In the genomic region with DNA sequence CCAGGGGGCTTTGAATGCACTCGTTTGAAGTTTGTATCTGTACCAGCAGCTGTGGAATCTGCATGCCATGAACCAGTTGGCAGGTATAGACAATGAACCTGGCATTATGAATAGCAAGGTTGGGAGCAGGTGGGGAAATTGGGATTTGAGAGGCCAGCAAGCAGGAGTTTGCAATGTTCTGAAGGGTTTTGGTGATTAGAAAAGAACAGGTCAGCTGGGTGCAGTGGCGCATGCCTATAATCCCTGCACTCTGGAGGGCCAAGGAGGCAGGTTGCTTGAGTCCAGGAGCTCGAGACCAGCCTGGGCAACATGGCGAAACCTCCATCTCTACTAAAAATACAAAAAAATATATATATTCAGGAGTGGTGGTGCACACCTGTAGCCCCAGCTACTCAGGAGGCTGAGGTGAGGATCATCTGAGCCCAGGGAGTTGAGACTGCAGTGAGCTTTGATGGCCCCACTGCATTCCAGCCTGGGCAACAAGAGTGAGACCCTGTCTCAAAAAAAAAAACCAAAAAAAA, we compare ENCODE assay signal across 9 cellular contexts.
A peak's percentile ranks its signal among the peaks of the same experiment; 100 is the strongest.
DNase-seq lines count a peak whose midpoint lies in the region; ATAC-seq and TF ChIP-seq lines count a peak whose summit lies in the region.
"Had no signal": no experiment of that assay in that cellular context is flagged by ENCODE, and none has a peak within 500 bp of the region (broad histone marks: within the 10 kb centered on the region; RNA-seq: fewer than 3 reads in every experiment).

No MANE protein-coding gene starts in this region.

- ATAC-seq in Right ventricle myocardium superior (ENCODE audit: poor library complexity), result no peak
- no peak for ATAC-seq in upper lobe of right lung

- no peaks in the 10 kb centered on the region for H3K9me3 ChIP-seq in mucosa of stomach (ENCODE audit: control insufficient read depth, low read length)
- H3K9me3 ChIP-seq in upper lobe of right lung, result no peaks in the 10 kb centered on the region

- no peaks in the 10 kb centered on the region for H3K9me3 Mint-ChIP-seq in brain

- H3K36me3 Mint-ChIP-seq in brain, result peaks cover 27% of the 10 kb centered on the region

- peak; percentile 19 for DNase-seq in cardiac septum (ENCODE audit: low spot score)
- no peak for DNase-seq in Right ventricle myocardium superior
- no peak for DNase-seq in upper lobe of right lung
- DNase-seq in AML-193 (lab: John Stamatoyannopoulos, UW), result no peak
- no peak for DNase-seq in HK-2 (ENCODE audit: unreplicated experiment)
- no peak for DNase-seq in cerebellar cortex (ENCODE audit: low spot score)
- DNase-seq: left colon had no signal

- H3K27me3 Mint-ChIP-seq in brain, result peaks cover 15% of the 10 kb centered on the region

- H3K4me1 Mint-ChIP-seq in brain, result peaks cover 53% of the 10 kb centered on the region

- H3K4me1 ChIP-seq in mucosa of stomach (ENCODE audit: control insufficient read depth, insufficient read depth, low read length), result peaks cover 35% of the 10 kb centered on the region
- peaks cover 18% of the 10 kb centered on the region for H3K4me1 ChIP-seq in upper lobe of right lung

- H3K27me3 ChIP-seq in mucosa of stomach (ENCODE audit: control insufficient read depth, insufficient read depth, low read length), result no peaks in the 10 kb centered on the region
- H3K27me3 ChIP-seq in upper lobe of right lung, result no peaks in the 10 kb centered on the region

- H3K27ac ChIP-seq in upper lobe of right lung, result peak overlapping the region; percentile 98

- no peak overlapping the region for H3K4me3 ChIP-seq in mucosa of stomach (ENCODE audit: low read length)
- H3K4me3 ChIP-seq in upper lobe of right lung, result no peak overlapping the region

- H3K36me3 ChIP-seq in mucosa of stomach (ENCODE audit: control insufficient read depth, insufficient read depth, low read length) (peaks cover 16% of the 10 kb centered on the region), upper lobe of right lung (peaks cover 26% of the 10 kb centered on the region)

- H3K4me3 Mint-ChIP-seq in brain, result peak overlapping the region in 2 of 5 experiments; percentile 26 to 81

- peak overlapping the region; percentile 53 for H3K9ac ChIP-seq in mucosa of stomach (ENCODE audit: low read length)

- TF ChIP-seq CTCF in brain (conservative IDR thresholded peaks at IDR 0.05), result no peak
- TF ChIP-seq CTCF in upper lobe of right lung (IDR thresholded peaks at IDR 0.05), result no peak

- peak overlapping the region in 3 of 5 experiments; percentile 36 to 95 (median 83) for H3K27ac Mint-ChIP-seq in brain

- intact Hi-C loops in cardiac septum (cut with DNase I), result no loop called here
- intact Hi-C loops in Right ventricle myocardium superior (cut with DNase I), result loop anchor here (5.0 kb wide), 1 partner anchor 34 kb away; no protein-coding TSS in a partner anchor
- intact Hi-C loops in upper lobe of right lung (cut with DNase I), result loop anchor here (5.0 kb wide), 1 partner anchor 34 kb away; no protein-coding TSS in a partner anchor
